In the genomic region with DNA sequence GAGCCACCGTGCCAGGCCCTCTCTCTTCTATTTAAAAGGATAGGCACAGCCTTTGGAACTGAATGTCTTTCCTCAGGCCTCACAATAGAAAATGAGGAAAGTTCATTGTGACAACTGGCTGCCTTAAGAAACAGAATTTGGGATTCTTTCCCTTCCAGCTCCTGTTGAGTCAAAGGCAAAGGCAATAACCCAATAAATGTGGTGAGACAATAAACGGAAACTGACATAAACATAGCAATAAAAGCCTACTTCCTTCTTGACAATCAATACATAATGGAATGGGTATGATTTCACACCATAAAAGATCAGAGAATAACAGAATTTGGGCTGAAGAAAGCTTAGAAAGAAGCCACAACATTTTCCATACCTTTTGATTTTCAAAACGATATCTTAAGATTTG, we compare ENCODE assay signal across 8 cellular contexts.
A peak's percentile ranks its signal among the peaks of the same experiment; 100 is the strongest.
DNase-seq lines count a peak whose midpoint lies in the region; ATAC-seq, FAIRE-seq and TF ChIP-seq lines count a peak whose summit lies in the region.
"Not testable (repeated sequence)": the region's sequence is repeated elsewhere in the genome, so short reads cannot be mapped to it uniquely, and the experiment has no call there.

No MANE protein-coding gene starts in this region.

- not testable (repeated sequence) for H3K4me3 Mint-ChIP-seq in nephron progenitor cell

- intact Hi-C loops in PC-3 (cut with micrococcal nuclease); colonic mucosa (cut with DNase I); left colon (cut with DNase I, micrococcal nuclease); mucosa of descending colon (cut with DNase I, micrococcal nuclease); transverse colon (cut with DNase I; ENCODE audit: low total_unique reads): not testable (repeated sequence)

- H3K27ac Mint-ChIP-seq in nephron progenitor cell, result peak overlapping the region; percentile 27

- not testable (repeated sequence) for H3K9ac ChIP-seq in PC-3 (ENCODE audit: low read length)
- peak overlapping the region in 1 of 2 donors; percentile 19 for H3K9ac ChIP-seq in colonic mucosa (ENCODE audit: low read depth in 2 of 2, low read length in 2 of 2)

- CTCF ChIA-PET in PC-3 (lab: Charles Lee), result not testable (repeated sequence)

- not testable (repeated sequence) for TF ChIP-seq CTCF in PC-3 (conservative IDR thresholded peaks at IDR 0.05; ENCODE audit: low read depth, low read length); colonic mucosa (IDR thresholded peaks at IDR 0.05); mucosa of descending colon (IDR thresholded peaks at IDR 0.05); nephron progenitor cell (IDR thresholded peaks at IDR 0.05); transverse colon (IDR thresholded peaks at IDR 0.05)

- TF ChIP-seq EP300 in transverse colon (IDR thresholded peaks at IDR 0.05; ENCODE audit: low read depth), result not testable (repeated sequence)

- H3K27ac ChIP-seq in PC-3 (ENCODE audit: low read length), result not testable (repeated sequence)
- H3K27ac ChIP-seq in colonic mucosa (peak overlapping the region; percentile 69), transverse colon (peak overlapping the region; percentile 58 to 72 (median 68))

- not testable (repeated sequence) for H2AFZ ChIP-seq in PC-3 (ENCODE audit: low read length)

- H3K4me1 ChIP-seq in PC-3 (ENCODE audit: insufficient read depth, low read length); colonic mucosa; mucosa of descending colon (ENCODE audit: low read depth): not testable (repeated sequence)
- peaks cover 0 to 11% (median 4%) of the 10 kb centered on the region in 4 donors for H3K4me1 ChIP-seq in transverse colon

- H3K79me2 ChIP-seq in PC-3 (ENCODE audit: low read length), result not testable (repeated sequence)

- not testable (repeated sequence) for H3K27me3 Mint-ChIP-seq in nephron progenitor cell (ENCODE audit: low read depth, poor library complexity)

- H3F3A ChIP-seq in PC-3 (ENCODE audit: low read length, unreplicated experiment), result not testable (repeated sequence)

- POLR2A ChIA-PET in PC-3 (lab: Charles Lee; ENCODE audit: unreplicated experiment), result not testable (repeated sequence)

- peak; percentile 85 for FAIRE-seq in colon (lab: Jason Lieb, UNC)

- not testable (repeated sequence) for H3K9me3 Mint-ChIP-seq in nephron progenitor cell

- not testable (repeated sequence) for DNase-seq in PC-3, colonic mucosa, left colon, mucosa of descending colon, nephron progenitor cell, transverse colon
- DNase-seq in dermis blood vessel endothelial cell, result peak; percentile 17

- not testable (repeated sequence) for H3K9me3 ChIP-seq in PC-3 (ENCODE audit: low read length); colonic mucosa; mucosa of descending colon; transverse colon

- BruUV-seq in PC-3 (replicated peaks; lab: Mats Ljungman, UMichigan), result not testable (repeated sequence)

- WGBS in transverse colon (ENCODE audit: low coverage in 1 of 2), 2 donors, result 54 to 75% methylated on average over 1 to 3 of the region's 3 CpGs

- H3K36me3 Mint-ChIP-seq in nephron progenitor cell (ENCODE audit: low read depth), result not testable (repeated sequence)

- H3K4me3 ChIP-seq in PC-3 (ENCODE audit: low read length); colonic mucosa; mucosa of descending colon: not testable (repeated sequence)
- peak overlapping the region in 1 of 4 donors; percentile 9 for H3K4me3 ChIP-seq in transverse colon

- H3K27me3 ChIP-seq in PC-3 (ENCODE audit: low read length); colonic mucosa; transverse colon: not testable (repeated sequence)

- not testable (repeated sequence) for TF ChIP-seq POLR2A in transverse colon (IDR thresholded peaks at IDR 0.05)

- not testable (repeated sequence) for H3K36me3 ChIP-seq in PC-3 (ENCODE audit: low read depth, low read length); colonic mucosa; mucosa of descending colon (ENCODE audit: low read depth); transverse colon

- not testable (repeated sequence) for H3K4me1 Mint-ChIP-seq in nephron progenitor cell

- H4K20me1 ChIP-seq in PC-3 (ENCODE audit: low read length), result not testable (repeated sequence)

- ATAC-seq in PC-3 (peak; percentile 14; the same call in 1 of the 2 replicates), left colon (peak; percentile 92), mucosa of descending colon (peak; percentile 93)

- H3K9me2 ChIP-seq in PC-3 (replicated peaks; ENCODE audit: low read length), result not testable (repeated sequence)

- in situ Hi-C loops in transverse colon (cut with MboI; ENCODE audit: low pct_ligation_motif_present in 1 of 4, low pct_unique_long_range_greater_than_20kb in 1 of 4, low sequenced_read_pairs in 3 of 4), result not testable (repeated sequence)

- H3K4me2 ChIP-seq in PC-3 (ENCODE audit: low read length), result not testable (repeated sequence)

Comparison
In these comparisons a context has a peak if more than half of its experiments do, and no peak if none do; other contexts are left out.
1. ATAC-seq: peak in every context shown above with its lines; median percentile 93 in mucosa of descending colon; 92 in left colon; 14 in PC-3.